ENCODE assay signal across 20 cellular contexts in genomic region chr6:127716425-127716930, GRCh38.
DNase-seq lines count a peak whose midpoint lies in the region; ATAC-seq and TF ChIP-seq lines count a peak whose summit lies in the region.
"Had no signal": no experiment of that assay in that cellular context is flagged by ENCODE, and none has a peak within 500 bp of the region (broad histone marks: within the 10 kb centered on the region; RNA-seq: fewer than 3 reads in every experiment).

No MANE protein-coding gene starts in this region.

- H3K9ac ChIP-seq in adipocyte (ENCODE audit: low read length) = no peak overlapping the region

- TF ChIP-seq CTCF in fibroblast of villous mesenchyme (IDR thresholded peaks at IDR 0.05; ENCODE audit: insufficient read depth, low read depth, low read length) = no peak
- no peak for TF ChIP-seq CTCF in osteocyte (IDR thresholded peaks at IDR 0.05)
- no peak for TF ChIP-seq CTCF in GM10248 (IDR thresholded peaks at IDR 0.05; ENCODE audit: control extremely low read depth, extremely low read depth, low read depth, missing control alignments)
- TF ChIP-seq CTCF in thyroid gland (IDR thresholded peaks at IDR 0.05) = no peak

- no peaks in the 10 kb centered on the region for H3K27me3 ChIP-seq in adipocyte (replicated peaks; ENCODE audit: control insufficient read depth, insufficient read depth, low read length)
- H3K27me3 ChIP-seq in thyroid gland = no peaks in the 10 kb centered on the region

- H3K27me3 Mint-ChIP-seq in osteocyte (ENCODE audit: unreplicated experiment) = peaks cover 46% of the 10 kb centered on the region

- H3K4me1 Mint-ChIP-seq in osteocyte (ENCODE audit: unreplicated experiment) = peaks cover 9% of the 10 kb centered on the region

- CTCF ChIA-PET in GM10248 (lab: Yijun Ruan, JAX) = interaction anchor here (1.2 kb wide), 1 partner anchor 27 kb away, joined by 3 read pairs; no protein-coding TSS in a partner anchor

- no peak overlapping the region for H3K4me3 Mint-ChIP-seq in osteocyte (ENCODE audit: unreplicated experiment)
- H3K4me3 Mint-ChIP-seq: HFFc6 had no signal

- H3K36me3 Mint-ChIP-seq in osteocyte (ENCODE audit: unreplicated experiment) = no peaks in the 10 kb centered on the region

- ATAC-seq in Right ventricle myocardium superior (ENCODE audit: poor library complexity) = peak; percentile 34
- no peak for ATAC-seq in left cardiac atrium

- H3K9me3 ChIP-seq in adipocyte (ENCODE audit: control insufficient read depth, low read length) (no peaks in the 10 kb centered on the region), thyroid gland (no peaks in the 10 kb centered on the region)

- WGBS in thyroid gland, 2 donors = 88% methylated on average over 2 of the region's 2 CpGs

- no peak overlapping the region for H3K27ac ChIP-seq in thyroid gland
- H3K27ac ChIP-seq: C4-2B, RWPE1 had no signal

- no peak for TF ChIP-seq POLR2A in thyroid gland (IDR thresholded peaks at IDR 0.05)

- peaks cover 5% of the 10 kb centered on the region for H3K4me1 ChIP-seq in adipocyte (ENCODE audit: control insufficient read depth, insufficient read depth, low read length)
- H3K4me1 ChIP-seq in thyroid gland = no peaks in the 10 kb centered on the region

- intact Hi-C loops in Right ventricle myocardium superior (cut with DNase I) (no loop called here), left cardiac atrium (cut with DNase I) (no loop called here), thyroid gland (cut with DNase I) (no loop called here)

- no peaks in the 10 kb centered on the region for H3K9me3 Mint-ChIP-seq in osteocyte (ENCODE audit: unreplicated experiment)
- H3K9me3 Mint-ChIP-seq: HFFc6 had no signal

- POLR2A ChIA-PET in GM10248 (lab: Yijun Ruan, JAX) = no interaction called here

- H3K4me3 ChIP-seq in adipocyte (ENCODE audit: low read length) (no peak overlapping the region), fibroblast of villous mesenchyme (ENCODE audit: low read depth, low read length) (no peak overlapping the region), thyroid gland (replicated peaks in 1 of 3) (no peak overlapping the region)

- DNase-seq in Right ventricle myocardium superior = no peak
- DNase-seq in left cardiac atrium = no peak
- peak; percentile 23 for DNase-seq in adipocyte (ENCODE audit: low read depth)
- DNase-seq in fibroblast of villous mesenchyme (ENCODE audit: low read depth) = peak; percentile 10
- no peak for DNase-seq in osteocyte (ENCODE audit: extremely low spot score, unreplicated experiment)
- DNase-seq in GM10248 (ENCODE audit: extremely low spot score) = no peak
- DNase-seq in NCI-H774 (lab: John Stamatoyannopoulos, UW) = no peak
- no peak for DNase-seq in thyroid gland
- DNase-seq: Calu3; HFFc6; KBM-7; NCI-H1048; NCI-H146; NCI-H2081 treated with DMSO at 0.1 percent for 48 hours; NCI-H226; NCI-H526 treated with DMSO at 0.1 percent for 48 hours; NK-92 treated with Interleukin-12 subunit alpha and Interleukin-12 subunit beta, amount 100 ng/mL, for 24 hours; OCI-M1 had no signal

- H3K36me3 ChIP-seq in adipocyte (ENCODE audit: control insufficient read depth, insufficient read depth, low read length, severe bottlenecking) (no peaks in the 10 kb centered on the region), thyroid gland (no peaks in the 10 kb centered on the region)

- H3K27ac Mint-ChIP-seq in osteocyte (ENCODE audit: unreplicated experiment) = peak overlapping the region; percentile 60
- H3K27ac Mint-ChIP-seq: HFFc6 had no signal

Comparison
In these comparisons a context has a peak if more than half of its experiments do, and no peak if none do; other contexts are left out.
1. DNase-seq: peak in adipocyte (single experiment) and fibroblast of villous mesenchyme (single experiment); none in Right ventricle myocardium superior (single experiment), left cardiac atrium (single experiment), osteocyte (single experiment), GM10248 (single experiment), NCI-H774 (single experiment) and thyroid gland (0 of 2).